In genomic region chr19:3094638-3095374, GRCh38 we compare ENCODE assay signal across 8 cellular contexts. TPM values are rescaled to one million over a fixed set of nuclear protein-coding genes. Genes with fewer than 3 reads are reported as not detected.
A peak's percentile ranks its signal among the peaks of the same experiment; 100 is the strongest.
DNase-seq lines count a peak whose midpoint lies in the region; TF ChIP-seq lines count a peak whose summit lies in the region.

No MANE protein-coding gene starts in this region.

- TF ChIP-seq CTCF in spleen (IDR thresholded peaks at IDR 0.05 in 8 of 11, conservative IDR thresholded peaks at IDR 0.05 in 3 of 11) = no peak

- peaks cover 7% of the 10 kb centered on the region; the same call in 1 of the 2 replicates for H4K20me1 ChIP-seq in Karpas-422 (ENCODE audit: insufficient read depth, low read depth, low read length)

- intact Hi-C loops in spleen (cut with DNase I; ENCODE audit: low total_unique reads) = no loop called here

- H3K79me2 ChIP-seq in Karpas-422 (ENCODE audit: low read length) = no peaks in the 10 kb centered on the region

- H2AFZ ChIP-seq in Karpas-422 (ENCODE audit: low read length) = no peak overlapping the region

- no peak for TF ChIP-seq POLR2A in spleen (IDR thresholded peaks at IDR 0.05)

- H3K9me3 ChIP-seq in Karpas-422 (ENCODE audit: low read length) = no peaks in the 10 kb centered on the region
- H3K9me3 ChIP-seq in iPS DF 6.9 (ENCODE audit: control insufficient read depth, insufficient read depth, low read length) = no peaks in the 10 kb centered on the region
- H3K9me3 ChIP-seq in spleen = no peaks in the 10 kb centered on the region

- H3K9ac ChIP-seq in Karpas-422 (ENCODE audit: low read length) = peak overlapping the region; percentile 56

- peak overlapping the region; percentile 65 for H3K4me2 ChIP-seq in Karpas-422 (ENCODE audit: low read depth, low read length, poor library complexity, severe bottlenecking)

- H3K9me2 ChIP-seq in Karpas-422 (replicated peaks; ENCODE audit: insufficient read depth, low read length) = no peaks in the 10 kb centered on the region

- H3K4me3 ChIP-seq in Karpas-422 (ENCODE audit: low read length) (peak overlapping the region; percentile 64; the same call in 1 of the 2 replicates), iPS DF 6.9 (ENCODE audit: low read length) (peak overlapping the region; percentile 97), spleen (peak overlapping the region; percentile 55 to 84 (median 67))

- H3K27me3 ChIP-seq in Karpas-422 (ENCODE audit: low read length) (no peaks in the 10 kb centered on the region), iPS DF 6.9 (ENCODE audit: control insufficient read depth, insufficient read depth, low read length) (no peaks in the 10 kb centered on the region), spleen (replicated peaks in 1 of 7) (peaks cover 0 to 58% (median 0%) of the 10 kb centered on the region in 7 donors)

- WGBS in iPS DF 6.9 (ENCODE audit: insufficient coverage, insufficient read length) = no CpG with 5 or more reads among the region's 48 CpGs
- 1 to 10% (median 4%) methylated on average over 9 to 48 of the region's 48 CpGs for WGBS in spleen, 5 donors

- H3K36me3 ChIP-seq in Karpas-422 (ENCODE audit: insufficient read depth, low read length) (no peaks in the 10 kb centered on the region), iPS DF 6.9 (ENCODE audit: control insufficient read depth, insufficient read depth, low read length) (no peaks in the 10 kb centered on the region; the same call in 1 of the 2 replicates), spleen (no peaks in the 10 kb centered on the region)

- H3K4me1 ChIP-seq in Karpas-422 (ENCODE audit: low read length) (peaks cover 5% of the 10 kb centered on the region), iPS DF 6.9 (ENCODE audit: control insufficient read depth, insufficient read depth, low read length) (peaks cover 10% of the 10 kb centered on the region), spleen (peaks cover 39 to 58% (median 54%) of the 10 kb centered on the region in 6 donors)

- DNase-seq in DMS 273 (lab: John Stamatoyannopoulos, UW; ENCODE audit: unreplicated experiment) (peak; percentile 66), DMS 273 treated with DMSO at 0.1 percent for 48 hours (lab: John Stamatoyannopoulos, UW) (no peak), Karpas-422 (peak; percentile 67), iPS DF 6.9 (ENCODE audit: low read depth, low spot score) (no peak), spleen (peak; percentile 82), AG20443 (ENCODE audit: low spot score) (no peak), NCI-H2171 treated with DMSO at 0.1 percent for 48 hours (lab: John Stamatoyannopoulos, UW) (no peak)
- peak; percentile 28 for DNase-seq in activated naive CD4-positive, alpha-beta T cell treated with Interleukin-2 at 50 U/mL for 16 hours

- H3K27ac ChIP-seq in Karpas-422 (ENCODE audit: low read length) (no peak overlapping the region), iPS DF 6.9 (ENCODE audit: low read length) (no peak overlapping the region), spleen (peak overlapping the region in 7 of 8 donors; percentile 27 to 90 (median 84))

RNA-seq across cellular contexts. Expression of gene GNA11, which starts 0.6 kb away (rescaled TPM):
- total RNA-seq in Karpas-422 (2014; rRNA removed; shearing (Covaris generic); ENCODE audit: low replicate concordance) = 0.58 and 2.6 TPM in 2 replicates
- total RNA-seq in spleen = 10 to 100 TPM; 22.6 to 41.5 (median 33.4) TPM
- polyA plus RNA-seq in spleen = 10 to 100 TPM in 1 of 3 donors, 1 to 10 TPM in 2; 5.1 to 22.7 (median 6.1) TPM

RNA-seq across cellular contexts. Expression of gene TLE5, which starts 32.5 kb away (rescaled TPM):
- 146 and 233 TPM in 2 replicates for total RNA-seq in Karpas-422 (2014; rRNA removed; shearing (Covaris generic); ENCODE audit: low replicate concordance)
- 100 to 1,000 TPM; 325 to 569 (median 425) TPM for total RNA-seq in spleen
- polyA plus RNA-seq in spleen = 100 to 1,000 TPM; 428 to 618 (median 514) TPM

RNA-seq across cellular contexts. Expression of gene GNA15, which starts 41.0 kb away (rescaled TPM):
- not detected in 2 replicates for total RNA-seq in Karpas-422 (2014; rRNA removed; shearing (Covaris generic); ENCODE audit: low replicate concordance)
- 10 to 100 TPM in 6 of 7 donors, 1 to 10 TPM in 1; 9.8 to 24.9 (median 12.7) TPM for total RNA-seq in spleen
- 1 to 10 TPM; 3.8 to 7.6 (median 5.2) TPM for polyA plus RNA-seq in spleen

Comparison
In these comparisons a context has a peak if more than half of its experiments do, and no peak if none do; other contexts are left out.
1. DNase-seq: peak in DMS 273 (single experiment), Karpas-422 (single experiment), activated naive CD4-positive, alpha-beta T cell treated with Interleukin-2 at 50 U/mL for 16 hours (single experiment) and spleen (single experiment); none in DMS 273 treated with DMSO at 0.1 percent for 48 hours (single experiment), iPS DF 6.9 (single experiment), AG20443 (single experiment) and NCI-H2171 treated with DMSO at 0.1 percent for 48 hours (single experiment).
2. H3K27ac ChIP-seq: peak in spleen (7 of 8); none in Karpas-422 (single experiment) and iPS DF 6.9 (single experiment).
3. RNA of gene GNA15, which starts 41.0 kb away (total RNA-seq): 9.8 to 24.9 TPM in spleen; not detected in Karpas-422; every median in the first group is over 10 times any median in the second.
4. Peak in every context shown above with its lines, with median percentiles within 50 percentile points of each other: H3K4me3 ChIP-seq.